Comparison of ENCODE assay signal across 1 cellular context in the genomic region with DNA sequence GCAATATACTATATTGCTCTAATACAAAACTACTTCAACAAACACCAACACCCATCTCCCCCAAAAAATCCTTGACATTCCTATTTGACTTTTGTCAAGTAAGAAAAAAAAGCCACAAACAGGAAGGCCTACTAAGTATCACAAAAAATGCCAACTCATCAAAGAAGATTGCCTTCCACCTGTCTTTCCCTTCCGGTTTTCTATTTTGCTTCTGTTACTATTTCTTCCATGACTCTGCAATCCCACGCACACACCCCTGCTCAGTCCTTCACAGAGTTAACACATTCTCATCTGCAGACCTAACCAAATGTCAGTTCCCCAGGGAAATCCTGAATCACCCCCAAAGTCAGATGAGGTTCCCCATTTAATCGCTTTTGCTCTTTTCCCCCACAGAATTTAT.
TF ChIP-seq lines count a peak whose summit lies in the region.

No MANE protein-coding gene starts in this region.

TF ChIP-seq in GM12878, 131 proteins besides CTCF, POLR2A, EP300 and RAD21 (continued from another document):
- TF ChIP-seq, protein P1, sequence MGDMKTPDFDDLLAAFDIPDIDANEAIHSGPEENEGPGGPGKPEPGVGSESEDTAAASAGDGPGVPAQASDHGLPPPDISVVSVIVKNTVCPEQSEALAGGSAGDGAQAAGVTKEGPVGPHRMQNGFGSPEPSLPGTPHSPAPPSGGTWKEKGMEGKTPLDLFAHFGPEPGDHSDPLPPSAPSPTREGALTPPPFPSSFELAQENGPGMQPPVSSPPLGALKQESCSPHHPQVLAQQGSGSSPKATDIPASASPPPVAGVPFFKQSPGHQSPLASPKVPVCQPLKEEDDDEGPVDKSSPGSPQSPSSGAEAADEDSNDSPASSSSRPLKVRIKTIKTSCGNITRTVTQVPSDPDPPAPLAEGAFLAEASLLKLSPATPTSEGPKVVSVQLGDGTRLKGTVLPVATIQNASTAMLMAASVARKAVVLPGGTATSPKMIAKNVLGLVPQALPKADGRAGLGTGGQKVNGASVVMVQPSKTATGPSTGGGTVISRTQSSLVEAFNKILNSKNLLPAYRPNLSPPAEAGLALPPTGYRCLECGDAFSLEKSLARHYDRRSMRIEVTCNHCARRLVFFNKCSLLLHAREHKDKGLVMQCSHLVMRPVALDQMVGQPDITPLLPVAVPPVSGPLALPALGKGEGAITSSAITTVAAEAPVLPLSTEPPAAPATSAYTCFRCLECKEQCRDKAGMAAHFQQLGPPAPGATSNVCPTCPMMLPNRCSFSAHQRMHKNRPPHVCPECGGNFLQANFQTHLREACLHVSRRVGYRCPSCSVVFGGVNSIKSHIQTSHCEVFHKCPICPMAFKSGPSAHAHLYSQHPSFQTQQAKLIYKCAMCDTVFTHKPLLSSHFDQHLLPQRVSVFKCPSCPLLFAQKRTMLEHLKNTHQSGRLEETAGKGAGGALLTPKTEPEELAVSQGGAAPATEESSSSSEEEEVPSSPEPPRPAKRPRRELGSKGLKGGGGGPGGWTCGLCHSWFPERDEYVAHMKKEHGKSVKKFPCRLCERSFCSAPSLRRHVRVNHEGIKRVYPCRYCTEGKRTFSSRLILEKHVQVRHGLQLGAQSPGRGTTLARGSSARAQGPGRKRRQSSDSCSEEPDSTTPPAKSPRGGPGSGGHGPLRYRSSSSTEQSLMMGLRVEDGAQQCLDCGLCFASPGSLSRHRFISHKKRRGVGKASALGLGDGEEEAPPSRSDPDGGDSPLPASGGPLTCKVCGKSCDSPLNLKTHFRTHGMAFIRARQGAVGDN (IDR thresholded peaks at IDR 0.05), result no peak
- TF ChIP-seq SRF (IDR thresholded peaks at IDR 0.05; ENCODE audit: low read depth in 2 of 2, low read length in 2 of 2) (no peak), MTA3 (IDR thresholded peaks at IDR 0.05; ENCODE audit: borderline replicate concordance, low read length) (no peak), CHD2 (IDR thresholded peaks at IDR 0.05; ENCODE audit: borderline replicate concordance, low read depth, low read length) (no peak), ESRRA (IDR thresholded peaks at IDR 0.05; ENCODE audit: low read length) (no peak), FOS (IDR thresholded peaks at IDR 0.05; ENCODE audit: borderline replicate concordance, extremely low read depth, insufficient read length) (no peak), TCF7 (IDR thresholded peaks at IDR 0.05; ENCODE audit: borderline replicate concordance) (no peak), BACH1 (IDR thresholded peaks at IDR 0.05; ENCODE audit: borderline replicate concordance) (peak; percentile 80; the same call in 1 of the 2 replicates), IKZF2 (IDR thresholded peaks at IDR 0.05) (peak; percentile 51 to 58; a peak in 2 of 4 replicates), SMARCA5 (IDR thresholded peaks at IDR 0.05) (no peak), CHD4 (IDR thresholded peaks at IDR 0.05) (no peak), NR2C1 (IDR thresholded peaks at IDR 0.05) (no peak), YY1 (IDR thresholded peaks at IDR 0.05; ENCODE audit: low read depth, low read length) (no peak), SIN3A (IDR thresholded peaks at IDR 0.05; ENCODE audit: low read depth, low read length) (no peak), TAF1 (IDR thresholded peaks at IDR 0.05; ENCODE audit: borderline replicate concordance, low read depth, low read length) (no peak), CBFB (IDR thresholded peaks at IDR 0.05; ENCODE audit: low read depth) (no peak), MXI1 (IDR thresholded peaks at IDR 0.05; ENCODE audit: low read depth, low read length) (no peak), MEF2B (IDR thresholded peaks at IDR 0.05; ENCODE audit: partially characterized antibody, poor library complexity, severe bottlenecking) (peak; percentile 62), GATAD2B (conservative IDR thresholded peaks at IDR 0.05; ENCODE audit: low read depth) (no peak), ZNF622 (IDR thresholded peaks at IDR 0.05) (no peak), CREM (IDR thresholded peaks at IDR 0.05; ENCODE audit: low read depth) (no peak), NBN (IDR thresholded peaks at IDR 0.05) (no peak), SREBF2 (IDR thresholded peaks at IDR 0.05; ENCODE audit: low read length) (no peak), HDGF (IDR thresholded peaks at IDR 0.05) (no peak), PAX8 (IDR thresholded peaks at IDR 0.05) (no peak), EZH2 (IDR thresholded peaks at IDR 0.05; ENCODE audit: borderline replicate concordance, control insufficient read depth, low read depth, low read length) (no peak), TBL1XR1 (IDR thresholded peaks at IDR 0.05; ENCODE audit: low read depth, low read length) (no peak), NFIC (IDR thresholded peaks at IDR 0.05; ENCODE audit: low read depth, low read length) (no peak), CBX3 (IDR thresholded peaks at IDR 0.05; ENCODE audit: borderline replicate concordance, low read depth) (no peak), KAT2A (conservative IDR thresholded peaks at IDR 0.05; ENCODE audit: control insufficient read depth, low read depth, low read length) (no peak), WRNIP1 (IDR thresholded peaks at IDR 0.05; ENCODE audit: borderline replicate concordance, low read depth, low read length) (no peak), ATF7 (IDR thresholded peaks at IDR 0.05; ENCODE audit: low read depth) (0 out of 2 replicates have a peak, but pooled peaks have one; percentile 12)
- TF ChIP-seq, protein P2, sequence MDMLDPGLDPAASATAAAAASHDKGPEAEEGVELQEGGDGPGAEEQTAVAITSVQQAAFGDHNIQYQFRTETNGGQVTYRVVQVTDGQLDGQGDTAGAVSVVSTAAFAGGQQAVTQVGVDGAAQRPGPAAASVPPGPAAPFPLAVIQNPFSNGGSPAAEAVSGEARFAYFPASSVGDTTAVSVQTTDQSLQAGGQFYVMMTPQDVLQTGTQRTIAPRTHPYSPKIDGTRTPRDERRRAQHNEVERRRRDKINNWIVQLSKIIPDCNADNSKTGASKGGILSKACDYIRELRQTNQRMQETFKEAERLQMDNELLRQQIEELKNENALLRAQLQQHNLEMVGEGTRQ (IDR thresholded peaks at IDR 0.05; ENCODE audit: borderline replicate concordance, low read depth, low read length), result no peak
- TF ChIP-seq, protein P3, sequence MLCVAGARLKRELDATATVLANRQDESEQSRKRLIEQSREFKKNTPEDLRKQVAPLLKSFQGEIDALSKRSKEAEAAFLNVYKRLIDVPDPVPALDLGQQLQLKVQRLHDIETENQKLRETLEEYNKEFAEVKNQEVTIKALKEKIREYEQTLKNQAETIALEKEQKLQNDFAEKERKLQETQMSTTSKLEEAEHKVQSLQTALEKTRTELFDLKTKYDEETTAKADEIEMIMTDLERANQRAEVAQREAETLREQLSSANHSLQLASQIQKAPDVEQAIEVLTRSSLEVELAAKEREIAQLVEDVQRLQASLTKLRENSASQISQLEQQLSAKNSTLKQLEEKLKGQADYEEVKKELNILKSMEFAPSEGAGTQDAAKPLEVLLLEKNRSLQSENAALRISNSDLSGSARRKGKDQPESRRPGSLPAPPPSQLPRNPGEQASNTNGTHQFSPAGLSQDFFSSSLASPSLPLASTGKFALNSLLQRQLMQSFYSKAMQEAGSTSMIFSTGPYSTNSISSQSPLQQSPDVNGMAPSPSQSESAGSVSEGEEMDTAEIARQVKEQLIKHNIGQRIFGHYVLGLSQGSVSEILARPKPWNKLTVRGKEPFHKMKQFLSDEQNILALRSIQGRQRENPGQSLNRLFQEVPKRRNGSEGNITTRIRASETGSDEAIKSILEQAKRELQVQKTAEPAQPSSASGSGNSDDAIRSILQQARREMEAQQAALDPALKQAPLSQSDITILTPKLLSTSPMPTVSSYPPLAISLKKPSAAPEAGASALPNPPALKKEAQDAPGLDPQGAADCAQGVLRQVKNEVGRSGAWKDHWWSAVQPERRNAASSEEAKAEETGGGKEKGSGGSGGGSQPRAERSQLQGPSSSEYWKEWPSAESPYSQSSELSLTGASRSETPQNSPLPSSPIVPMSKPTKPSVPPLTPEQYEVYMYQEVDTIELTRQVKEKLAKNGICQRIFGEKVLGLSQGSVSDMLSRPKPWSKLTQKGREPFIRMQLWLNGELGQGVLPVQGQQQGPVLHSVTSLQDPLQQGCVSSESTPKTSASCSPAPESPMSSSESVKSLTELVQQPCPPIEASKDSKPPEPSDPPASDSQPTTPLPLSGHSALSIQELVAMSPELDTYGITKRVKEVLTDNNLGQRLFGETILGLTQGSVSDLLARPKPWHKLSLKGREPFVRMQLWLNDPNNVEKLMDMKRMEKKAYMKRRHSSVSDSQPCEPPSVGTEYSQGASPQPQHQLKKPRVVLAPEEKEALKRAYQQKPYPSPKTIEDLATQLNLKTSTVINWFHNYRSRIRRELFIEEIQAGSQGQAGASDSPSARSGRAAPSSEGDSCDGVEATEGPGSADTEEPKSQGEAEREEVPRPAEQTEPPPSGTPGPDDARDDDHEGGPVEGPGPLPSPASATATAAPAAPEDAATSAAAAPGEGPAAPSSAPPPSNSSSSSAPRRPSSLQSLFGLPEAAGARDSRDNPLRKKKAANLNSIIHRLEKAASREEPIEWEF (IDR thresholded peaks at IDR 0.05; ENCODE audit: insufficient replicate concordance, low read depth, low read length), result no peak
- TF ChIP-seq, protein P4, sequence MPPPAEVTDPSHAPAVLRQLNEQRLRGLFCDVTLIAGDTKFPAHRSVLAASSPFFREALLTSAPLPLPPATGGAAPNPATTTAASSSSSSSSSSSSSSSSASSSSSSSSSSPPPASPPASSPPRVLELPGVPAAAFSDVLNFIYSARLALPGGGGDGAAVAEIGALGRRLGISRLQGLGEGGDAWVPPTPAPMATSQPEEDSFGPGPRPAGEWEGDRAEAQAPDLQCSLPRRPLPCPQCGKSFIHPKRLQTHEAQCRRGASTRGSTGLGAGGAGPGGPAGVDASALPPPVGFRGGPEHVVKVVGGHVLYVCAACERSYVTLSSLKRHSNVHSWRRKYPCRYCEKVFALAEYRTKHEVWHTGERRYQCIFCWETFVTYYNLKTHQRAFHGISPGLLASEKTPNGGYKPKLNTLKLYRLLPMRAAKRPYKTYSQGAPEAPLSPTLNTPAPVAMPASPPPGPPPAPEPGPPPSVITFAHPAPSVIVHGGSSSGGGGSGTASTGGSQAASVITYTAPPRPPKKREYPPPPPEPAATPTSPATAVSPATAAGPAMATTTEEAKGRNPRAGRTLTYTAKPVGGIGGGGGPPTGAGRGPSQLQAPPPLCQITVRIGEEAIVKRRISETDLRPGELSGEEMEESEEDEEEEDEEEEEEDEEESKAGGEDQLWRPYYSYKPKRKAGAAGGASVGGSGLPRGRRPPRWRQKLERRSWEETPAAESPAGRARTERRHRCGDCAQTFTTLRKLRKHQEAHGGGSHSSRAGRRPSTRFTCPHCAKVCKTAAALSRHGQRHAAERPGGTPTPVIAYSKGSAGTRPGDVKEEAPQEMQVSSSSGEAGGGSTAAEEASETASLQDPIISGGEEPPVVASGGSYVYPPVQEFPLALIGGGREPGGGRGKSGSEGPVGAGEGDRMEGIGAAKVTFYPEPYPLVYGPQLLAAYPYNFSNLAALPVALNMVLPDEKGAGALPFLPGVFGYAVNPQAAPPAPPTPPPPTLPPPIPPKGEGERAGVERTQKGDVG (CRISPR knock-in tag; IDR thresholded peaks at IDR 0.05), result no peak
- TF ChIP-seq, protein P5, sequence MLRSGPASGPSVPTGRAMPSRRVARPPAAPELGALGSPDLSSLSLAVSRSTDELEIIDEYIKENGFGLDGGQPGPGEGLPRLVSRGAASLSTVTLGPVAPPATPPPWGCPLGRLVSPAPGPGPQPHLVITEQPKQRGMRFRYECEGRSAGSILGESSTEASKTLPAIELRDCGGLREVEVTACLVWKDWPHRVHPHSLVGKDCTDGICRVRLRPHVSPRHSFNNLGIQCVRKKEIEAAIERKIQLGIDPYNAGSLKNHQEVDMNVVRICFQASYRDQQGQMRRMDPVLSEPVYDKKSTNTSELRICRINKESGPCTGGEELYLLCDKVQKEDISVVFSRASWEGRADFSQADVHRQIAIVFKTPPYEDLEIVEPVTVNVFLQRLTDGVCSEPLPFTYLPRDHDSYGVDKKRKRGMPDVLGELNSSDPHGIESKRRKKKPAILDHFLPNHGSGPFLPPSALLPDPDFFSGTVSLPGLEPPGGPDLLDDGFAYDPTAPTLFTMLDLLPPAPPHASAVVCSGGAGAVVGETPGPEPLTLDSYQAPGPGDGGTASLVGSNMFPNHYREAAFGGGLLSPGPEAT (IDR thresholded peaks at IDR 0.05; ENCODE audit: low read depth), result peak; percentile 57; the same call in 1 of the 2 replicates
- TF ChIP-seq, protein P6, sequence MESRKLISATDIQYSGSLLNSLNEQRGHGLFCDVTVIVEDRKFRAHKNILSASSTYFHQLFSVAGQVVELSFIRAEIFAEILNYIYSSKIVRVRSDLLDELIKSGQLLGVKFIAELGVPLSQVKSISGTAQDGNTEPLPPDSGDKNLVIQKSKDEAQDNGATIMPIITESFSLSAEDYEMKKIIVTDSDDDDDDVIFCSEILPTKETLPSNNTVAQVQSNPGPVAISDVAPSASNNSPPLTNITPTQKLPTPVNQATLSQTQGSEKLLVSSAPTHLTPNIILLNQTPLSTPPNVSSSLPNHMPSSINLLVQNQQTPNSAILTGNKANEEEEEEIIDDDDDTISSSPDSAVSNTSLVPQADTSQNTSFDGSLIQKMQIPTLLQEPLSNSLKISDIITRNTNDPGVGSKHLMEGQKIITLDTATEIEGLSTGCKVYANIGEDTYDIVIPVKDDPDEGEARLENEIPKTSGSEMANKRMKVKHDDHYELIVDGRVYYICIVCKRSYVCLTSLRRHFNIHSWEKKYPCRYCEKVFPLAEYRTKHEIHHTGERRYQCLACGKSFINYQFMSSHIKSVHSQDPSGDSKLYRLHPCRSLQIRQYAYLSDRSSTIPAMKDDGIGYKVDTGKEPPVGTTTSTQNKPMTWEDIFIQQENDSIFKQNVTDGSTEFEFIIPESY (IDR thresholded peaks at IDR 0.05), result no peak
